Comparison of ENCODE assay signal across 13 cellular contexts in genomic region chr6:23176883-23177282, GRCh38.
DNase-seq lines count a peak whose midpoint lies in the region; ATAC-seq and TF ChIP-seq lines count a peak whose summit lies in the region.
"Had no signal": no experiment of that assay in that cellular context is flagged by ENCODE, and none has a peak within 500 bp of the region (broad histone marks: within the 10 kb centered on the region; RNA-seq: fewer than 3 reads in every experiment).

No MANE protein-coding gene starts in this region.

- H3K36me3 ChIP-seq in SK-N-MC (ENCODE audit: insufficient read depth, low read length) (no peaks in the 10 kb centered on the region), neural cell (ENCODE audit: insufficient read depth, low read length) (no peaks in the 10 kb centered on the region)
- H3K36me3 ChIP-seq: suprapubic skin had no signal

- no peak overlapping the region for H3K4me3 Mint-ChIP-seq in endothelial cell (ENCODE audit: unreplicated experiment)
- H3K4me3 Mint-ChIP-seq: T-cell had no signal

- no peaks in the 10 kb centered on the region for H3K9me2 ChIP-seq in neural cell (ENCODE audit: insufficient read depth, low read length)

- TF ChIP-seq RAD21 in neural cell (conservative IDR thresholded peaks at IDR 0.05) = peak; percentile 25

- no peak for TF ChIP-seq EP300 in neural cell (conservative IDR thresholded peaks at IDR 0.05; ENCODE audit: poor library complexity, severe bottlenecking)

- peaks cover 27% of the 10 kb centered on the region for H3K4me1 Mint-ChIP-seq in endothelial cell (ENCODE audit: unreplicated experiment)
- H3K4me1 Mint-ChIP-seq: T-cell had no signal

- no peaks in the 10 kb centered on the region for H3K27me3 ChIP-seq in neural cell (ENCODE audit: insufficient read depth, low read depth, low read length)
- H3K27me3 ChIP-seq: suprapubic skin had no signal

- H3K27me3 Mint-ChIP-seq in endothelial cell (ENCODE audit: unreplicated experiment) = no peaks in the 10 kb centered on the region
- H3K27me3 Mint-ChIP-seq: T-cell had no signal

- H3K27ac Mint-ChIP-seq in endothelial cell (ENCODE audit: unreplicated experiment) = no peak overlapping the region
- H3K27ac Mint-ChIP-seq: T-cell had no signal

- H3K4me3 ChIP-seq in SK-N-MC (0 out of 2 replicates have a peak overlapping the region, but pooled peaks have one; percentile 7), neural cell (ENCODE audit: low read length) (no peak overlapping the region)
- H3K4me3 ChIP-seq: suprapubic skin had no signal

- no peaks in the 10 kb centered on the region for H3K9me3 Mint-ChIP-seq in endothelial cell (ENCODE audit: unreplicated experiment)

- DNase-seq in ELR (ENCODE audit: low read depth) = peak; percentile 73
- DNase-seq in NCI-H1092 (lab: John Stamatoyannopoulos, UW) = peak; percentile 83
- DNase-seq in SK-N-MC (ENCODE audit: low read depth, low spot score) = no peak
- no peak for DNase-seq in endothelial cell (ENCODE audit: low spot score)
- DNase-seq in cortex of kidney (lab: John Stamatoyannopoulos, UW) = no peak
- DNase-seq: activated CD4-positive, alpha-beta T cell treated with anti-CD3 and anti-CD28 coated beads for 48 hours; head of caudate nucleus; MV-4-11; small intestine; T-cell had no signal

- H3F3A ChIP-seq in neural cell (ENCODE audit: insufficient read depth, low read length, poor library complexity, severe bottlenecking) = peaks cover 3% of the 10 kb centered on the region

- H3K4me2 ChIP-seq in neural cell (ENCODE audit: low read length) = no peak overlapping the region

- H2AFZ ChIP-seq in neural cell (ENCODE audit: low read depth, low read length) = no peak overlapping the region

- H3K9ac ChIP-seq in SK-N-MC (ENCODE audit: insufficient read length) (no peak overlapping the region), neural cell (ENCODE audit: low read length) (no peak overlapping the region)

- TF ChIP-seq CTCF in neural cell (IDR thresholded peaks at IDR 0.05; ENCODE audit: poor library complexity, severe bottlenecking) (no peak), endothelial cell (IDR thresholded peaks at IDR 0.05; ENCODE audit: unreplicated experiment) (no peak)

- ATAC-seq in GM18907 (IDR thresholded peaks at IDR 0.05; ENCODE audit: unreplicated experiment) = no peak
- ATAC-seq: T-cell had no signal

- no peaks in the 10 kb centered on the region for H3K79me2 ChIP-seq in neural cell (replicated peaks; ENCODE audit: insufficient read depth, low read length)

- H3K27ac ChIP-seq in SK-N-MC (no peak overlapping the region), neural cell (ENCODE audit: low read length) (no peak overlapping the region)
- H3K27ac ChIP-seq: suprapubic skin had no signal

- no peaks in the 10 kb centered on the region for H4K20me1 ChIP-seq in neural cell (ENCODE audit: insufficient read depth)

- no peaks in the 10 kb centered on the region; the same call in 1 of the 2 replicates for H3K9me3 ChIP-seq in SK-N-MC (ENCODE audit: low read depth, low read length)
- H3K9me3 ChIP-seq in neural cell (ENCODE audit: low read length) = no peaks in the 10 kb centered on the region
- H3K9me3 ChIP-seq: suprapubic skin had no signal

- H3K36me3 Mint-ChIP-seq in endothelial cell (ENCODE audit: low read depth, unreplicated experiment) = no peaks in the 10 kb centered on the region
- H3K36me3 Mint-ChIP-seq: T-cell had no signal

TF ChIP-seq in neural cell, 6 proteins besides CTCF, POLR2A, EP300 and RAD21:
- TF ChIP-seq TAF1 (IDR thresholded peaks at IDR 0.05; ENCODE audit: low read depth) = no peak
- TF ChIP-seq, protein P1, sequence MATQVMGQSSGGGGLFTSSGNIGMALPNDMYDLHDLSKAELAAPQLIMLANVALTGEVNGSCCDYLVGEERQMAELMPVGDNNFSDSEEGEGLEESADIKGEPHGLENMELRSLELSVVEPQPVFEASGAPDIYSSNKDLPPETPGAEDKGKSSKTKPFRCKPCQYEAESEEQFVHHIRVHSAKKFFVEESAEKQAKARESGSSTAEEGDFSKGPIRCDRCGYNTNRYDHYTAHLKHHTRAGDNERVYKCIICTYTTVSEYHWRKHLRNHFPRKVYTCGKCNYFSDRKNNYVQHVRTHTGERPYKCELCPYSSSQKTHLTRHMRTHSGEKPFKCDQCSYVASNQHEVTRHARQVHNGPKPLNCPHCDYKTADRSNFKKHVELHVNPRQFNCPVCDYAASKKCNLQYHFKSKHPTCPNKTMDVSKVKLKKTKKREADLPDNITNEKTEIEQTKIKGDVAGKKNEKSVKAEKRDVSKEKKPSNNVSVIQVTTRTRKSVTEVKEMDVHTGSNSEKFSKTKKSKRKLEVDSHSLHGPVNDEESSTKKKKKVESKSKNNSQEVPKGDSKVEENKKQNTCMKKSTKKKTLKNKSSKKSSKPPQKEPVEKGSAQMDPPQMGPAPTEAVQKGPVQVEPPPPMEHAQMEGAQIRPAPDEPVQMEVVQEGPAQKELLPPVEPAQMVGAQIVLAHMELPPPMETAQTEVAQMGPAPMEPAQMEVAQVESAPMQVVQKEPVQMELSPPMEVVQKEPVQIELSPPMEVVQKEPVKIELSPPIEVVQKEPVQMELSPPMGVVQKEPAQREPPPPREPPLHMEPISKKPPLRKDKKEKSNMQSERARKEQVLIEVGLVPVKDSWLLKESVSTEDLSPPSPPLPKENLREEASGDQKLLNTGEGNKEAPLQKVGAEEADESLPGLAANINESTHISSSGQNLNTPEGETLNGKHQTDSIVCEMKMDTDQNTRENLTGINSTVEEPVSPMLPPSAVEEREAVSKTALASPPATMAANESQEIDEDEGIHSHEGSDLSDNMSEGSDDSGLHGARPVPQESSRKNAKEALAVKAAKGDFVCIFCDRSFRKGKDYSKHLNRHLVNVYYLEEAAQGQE (IDR thresholded peaks at IDR 0.05; ENCODE audit: borderline replicate concordance) = no peak
- TF ChIP-seq SMC3 (conservative IDR thresholded peaks at IDR 0.05; ENCODE audit: poor library complexity) = no peak
- TF ChIP-seq EZH2 (IDR thresholded peaks at IDR 0.05; ENCODE audit: borderline replicate concordance, insufficient read depth, low read length, poor library complexity, severe bottlenecking) = no peak
- TF ChIP-seq POLR2AphosphoS5 (IDR thresholded peaks at IDR 0.05) = no peak
- no peak for TF ChIP-seq MXI1 (conservative IDR thresholded peaks at IDR 0.05; ENCODE audit: poor library complexity, severe bottlenecking)

Comparison
In these comparisons a context has a peak if more than half of its experiments do, and no peak if none do; other contexts are left out.
1. DNase-seq: peak in ELR (single experiment) and NCI-H1092 (single experiment); none in SK-N-MC (single experiment), endothelial cell (single experiment) and cortex of kidney (single experiment).